In genomic region chr9:91884153-91884552, GRCh38 we compare ENCODE assay signal across 22 cellular contexts.
DNase-seq lines count a peak whose midpoint lies in the region; ATAC-seq and TF ChIP-seq lines count a peak whose summit lies in the region.
"Had no signal": no experiment of that assay in that cellular context is flagged by ENCODE, and none has a peak within 500 bp of the region (broad histone marks: within the 10 kb centered on the region; RNA-seq: fewer than 3 reads in every experiment).

No MANE protein-coding gene starts in this region.

- no peak overlapping the region for H3K4me2 ChIP-seq in mammary epithelial cell (ENCODE audit: insufficient read depth, low read depth, low read length)
- H3K4me2 ChIP-seq: BLaER1 had no signal

- ATAC-seq in right cardiac atrium (no peak), GM21367 (IDR thresholded peaks at IDR 0.05; ENCODE audit: unreplicated experiment) (no peak)
- no peak for ATAC-seq in activated CD8-positive, alpha-beta T cell treated with anti-CD3 and anti-CD28 coated beads, Interleukin-2, amount 10 ng/mL, durations not matched to agents 7 days and 5 days
- ATAC-seq: Panc1, SK-N-SH treated with all-trans-retinoic acid at 6 μM for 48 hours had no signal

- TF ChIP-seq CTCF in left ventricle myocardium inferior (IDR thresholded peaks at IDR 0.05; ENCODE audit: borderline replicate concordance) (no peak), glutamatergic neuron (IDR thresholded peaks at IDR 0.05; ENCODE audit: partially characterized antibody, unreplicated experiment) (no peak), osteocyte (IDR thresholded peaks at IDR 0.05) (no peak), mammary epithelial cell (conservative IDR thresholded peaks at IDR 0.05 in 1 of 2, IDR thresholded peaks at IDR 0.05 in 1 of 2; ENCODE audit: extremely low read depth in 1 of 2, insufficient read depth in 1 of 2, low read depth in 1 of 2, low read length in 2 of 2) (no peak)

- no peak overlapping the region for H3K9ac ChIP-seq in mammary epithelial cell (ENCODE audit: insufficient read depth, low read length)
- H3K9ac ChIP-seq: BLaER1 had no signal

- peaks cover 3% of the 10 kb centered on the region for H3K36me3 Mint-ChIP-seq in glutamatergic neuron (ENCODE audit: unreplicated experiment)
- peaks cover 9% of the 10 kb centered on the region for H3K36me3 Mint-ChIP-seq in osteocyte (ENCODE audit: unreplicated experiment)
- H3K36me3 Mint-ChIP-seq in activated CD8-positive, alpha-beta T cell treated with anti-CD3 and anti-CD28 coated beads, Interleukin-2, amount 10 ng/mL, durations not matched to agents 7 days and 5 days (ENCODE audit: low read depth) = no peaks in the 10 kb centered on the region
- H3K36me3 Mint-ChIP-seq: CD4-positive, CD25-positive, alpha-beta regulatory T cell; IgD-negative memory B cell had no signal

- H3K27ac Mint-ChIP-seq in glutamatergic neuron (ENCODE audit: unreplicated experiment) = peak overlapping the region; percentile 22
- H3K27ac Mint-ChIP-seq in osteocyte (ENCODE audit: unreplicated experiment) = peak overlapping the region; percentile 27
- H3K27ac Mint-ChIP-seq in activated CD8-positive, alpha-beta T cell treated with anti-CD3 and anti-CD28 coated beads, Interleukin-2, amount 10 ng/mL, durations not matched to agents 7 days and 5 days = no peak overlapping the region
- H3K27ac Mint-ChIP-seq: CD4-positive, CD25-positive, alpha-beta regulatory T cell; IgD-negative memory B cell had no signal

- dilution Hi-C loops in mammary epithelial cell (cut with HindIII; ENCODE audit: low sequenced_read_pairs) = no loop called here

- H3K27ac ChIP-seq in right cardiac atrium (ENCODE audit: low read length) (peak overlapping the region; percentile 30), left ventricle myocardium inferior (replicated peaks) (no peak overlapping the region), mammary epithelial cell (ENCODE audit: insufficient read depth, low read depth, low read length) (no peak overlapping the region)
- H3K27ac ChIP-seq: BLaER1 had no signal

- H3K4me3 Mint-ChIP-seq in glutamatergic neuron (ENCODE audit: unreplicated experiment) (no peak overlapping the region), osteocyte (ENCODE audit: unreplicated experiment) (no peak overlapping the region)
- no peak overlapping the region for H3K4me3 Mint-ChIP-seq in activated CD8-positive, alpha-beta T cell treated with anti-CD3 and anti-CD28 coated beads, Interleukin-2, amount 10 ng/mL, durations not matched to agents 7 days and 5 days
- H3K4me3 Mint-ChIP-seq: CD4-positive, CD25-positive, alpha-beta regulatory T cell; IgD-negative memory B cell had no signal

- H3K9me3 Mint-ChIP-seq in glutamatergic neuron (ENCODE audit: unreplicated experiment) = peaks cover 4% of the 10 kb centered on the region
- H3K9me3 Mint-ChIP-seq in osteocyte (ENCODE audit: unreplicated experiment) = no peaks in the 10 kb centered on the region
- H3K9me3 Mint-ChIP-seq in activated CD8-positive, alpha-beta T cell treated with anti-CD3 and anti-CD28 coated beads, Interleukin-2, amount 10 ng/mL, durations not matched to agents 7 days and 5 days (ENCODE audit: insufficient read depth) = no peaks in the 10 kb centered on the region
- H3K9me3 Mint-ChIP-seq: CD4-positive, CD25-positive, alpha-beta regulatory T cell; IgD-negative memory B cell had no signal

- CTCF ChIA-PET in activated CD8-positive, alpha-beta T cell treated with anti-CD3 and anti-CD28 coated beads, Interleukin-2, amount 10 ng/mL, durations not matched to agents 7 days and 5 days (lab: Charles Lee) = no interaction called here
- CTCF ChIA-PET in mammary epithelial cell (lab: Charles Lee; ENCODE audit: low non-redundant PET) = no interaction called here

- H3K27me3 ChIP-seq in right cardiac atrium (ENCODE audit: control insufficient read depth, insufficient read depth) (no peaks in the 10 kb centered on the region), left ventricle myocardium inferior (ENCODE audit: low read depth) (peaks cover 30% of the 10 kb centered on the region), mammary epithelial cell (ENCODE audit: insufficient read depth, low read length) (no peaks in the 10 kb centered on the region)
- H3K27me3 ChIP-seq: BLaER1 had no signal

- H3K4me3 ChIP-seq in right cardiac atrium (ENCODE audit: low read length) = no peak overlapping the region
- H3K4me3 ChIP-seq in left ventricle myocardium inferior = no peak overlapping the region
- no peak overlapping the region for H3K4me3 ChIP-seq in mammary epithelial cell (replicated peaks in 1 of 3; ENCODE audit: insufficient read depth in 1 of 3, low read depth in 2 of 3, low read length in 3 of 3)
- H3K4me3 ChIP-seq: BLaER1 had no signal

- no peaks in the 10 kb centered on the region for H3K79me2 ChIP-seq in mammary epithelial cell (ENCODE audit: insufficient read depth, low read length)

- H4K20me1 ChIP-seq in mammary epithelial cell (ENCODE audit: insufficient read depth, low read length) = no peaks in the 10 kb centered on the region
- H4K20me1 ChIP-seq: BLaER1 had no signal

- POLR2A ChIA-PET in activated CD8-positive, alpha-beta T cell treated with anti-CD3 and anti-CD28 coated beads, Interleukin-2, amount 10 ng/mL, durations not matched to agents 7 days and 5 days (lab: Charles Lee) = no interaction called here

- H3K36me3 ChIP-seq in left ventricle myocardium inferior = no peaks in the 10 kb centered on the region
- H3K36me3 ChIP-seq in mammary epithelial cell (ENCODE audit: insufficient read depth, low read length) = no peaks in the 10 kb centered on the region
- H3K36me3 ChIP-seq: BLaER1 had no signal

- H3K27me3 Mint-ChIP-seq in glutamatergic neuron (ENCODE audit: unreplicated experiment) (peaks cover 4% of the 10 kb centered on the region), osteocyte (ENCODE audit: unreplicated experiment) (no peaks in the 10 kb centered on the region)
- H3K27me3 Mint-ChIP-seq in activated CD8-positive, alpha-beta T cell treated with anti-CD3 and anti-CD28 coated beads, Interleukin-2, amount 10 ng/mL, durations not matched to agents 7 days and 5 days (ENCODE audit: low read depth) = peaks cover 24% of the 10 kb centered on the region

- no TSS peak for BruUV-seq in mammary epithelial cell (replicated peaks; lab: Mats Ljungman, UMichigan)

- H3K4me1 ChIP-seq in right cardiac atrium (ENCODE audit: control insufficient read depth, insufficient read depth, low read length) (no peaks in the 10 kb centered on the region), left ventricle myocardium inferior (peaks cover 11% of the 10 kb centered on the region), mammary epithelial cell (ENCODE audit: insufficient read depth, low read length) (no peaks in the 10 kb centered on the region)
- H3K4me1 ChIP-seq: BLaER1 had no signal

- no peaks in the 10 kb centered on the region for H3K9me3 ChIP-seq in right cardiac atrium (ENCODE audit: control insufficient read depth, low read length)
- no peaks in the 10 kb centered on the region for H3K9me3 ChIP-seq in left ventricle myocardium inferior (replicated peaks)
- H3K9me3 ChIP-seq in mammary epithelial cell (replicated peaks; ENCODE audit: insufficient read depth, low read length) = no peaks in the 10 kb centered on the region
- H3K9me3 ChIP-seq: BLaER1 had no signal

- in situ Hi-C loops in mammary epithelial cell (cut with MboI; ENCODE audit: low sequenced_read_pairs in 2 of 2) = loop anchor here in 1 of 2 donors (25.0 kb wide), 1 partner anchor 122 kb away; no protein-coding TSS in a partner anchor

- H2AFZ ChIP-seq in mammary epithelial cell (ENCODE audit: low read depth, low read length) = no peak overlapping the region

- whole genome bisulfite sequencing in right cardiac atrium = 97% methylated on average over 1 of the region's 1 CpG
- WGBS in mammary epithelial cell (ENCODE audit: low coverage, missing lambda C conversion rate) = 100% methylated on average over 1 of the region's 1 CpG

- intact Hi-C loops in right cardiac atrium (cut with DNase I) (no loop called here), left ventricle myocardium inferior (cut with micrococcal nuclease) (no loop called here), mammary epithelial cell (cut with micrococcal nuclease) (no loop called here)

- H3K4me1 Mint-ChIP-seq in glutamatergic neuron (ENCODE audit: low read depth, unreplicated experiment) (peaks cover 28% of the 10 kb centered on the region), osteocyte (ENCODE audit: unreplicated experiment) (peaks cover 60% of the 10 kb centered on the region)
- H3K4me1 Mint-ChIP-seq in activated CD8-positive, alpha-beta T cell treated with anti-CD3 and anti-CD28 coated beads, Interleukin-2, amount 10 ng/mL, durations not matched to agents 7 days and 5 days (ENCODE audit: low read depth) = no peaks in the 10 kb centered on the region
- H3K4me1 Mint-ChIP-seq: CD4-positive, CD25-positive, alpha-beta regulatory T cell; IgD-negative memory B cell had no signal

- DNase-seq in right cardiac atrium (no peak), left ventricle myocardium inferior (no peak), glutamatergic neuron (no peak), osteocyte (ENCODE audit: extremely low spot score, unreplicated experiment) (no peak), mammary epithelial cell (no peak)
- no peak for DNase-seq in activated CD8-positive, alpha-beta T cell treated with anti-CD3 and anti-CD28 coated beads, Interleukin-2, amount 10 ng/mL, durations not matched to agents 7 days and 5 days
- DNase-seq: 8988T; CD4-positive, CD25-positive, alpha-beta regulatory T cell; DMS153; DND-41; GOT3; NCI-H1048; NCI-H1417 treated with DMSO at 0.1 percent for 48 hours; NCI-H1694 treated with DMSO at 0.1 percent for 48 hours; NCI-H2081; NCI-H2227 treated with DMSO at 0.1 percent for 48 hours; NCI-H69 had no signal
